In the genomic region with DNA sequence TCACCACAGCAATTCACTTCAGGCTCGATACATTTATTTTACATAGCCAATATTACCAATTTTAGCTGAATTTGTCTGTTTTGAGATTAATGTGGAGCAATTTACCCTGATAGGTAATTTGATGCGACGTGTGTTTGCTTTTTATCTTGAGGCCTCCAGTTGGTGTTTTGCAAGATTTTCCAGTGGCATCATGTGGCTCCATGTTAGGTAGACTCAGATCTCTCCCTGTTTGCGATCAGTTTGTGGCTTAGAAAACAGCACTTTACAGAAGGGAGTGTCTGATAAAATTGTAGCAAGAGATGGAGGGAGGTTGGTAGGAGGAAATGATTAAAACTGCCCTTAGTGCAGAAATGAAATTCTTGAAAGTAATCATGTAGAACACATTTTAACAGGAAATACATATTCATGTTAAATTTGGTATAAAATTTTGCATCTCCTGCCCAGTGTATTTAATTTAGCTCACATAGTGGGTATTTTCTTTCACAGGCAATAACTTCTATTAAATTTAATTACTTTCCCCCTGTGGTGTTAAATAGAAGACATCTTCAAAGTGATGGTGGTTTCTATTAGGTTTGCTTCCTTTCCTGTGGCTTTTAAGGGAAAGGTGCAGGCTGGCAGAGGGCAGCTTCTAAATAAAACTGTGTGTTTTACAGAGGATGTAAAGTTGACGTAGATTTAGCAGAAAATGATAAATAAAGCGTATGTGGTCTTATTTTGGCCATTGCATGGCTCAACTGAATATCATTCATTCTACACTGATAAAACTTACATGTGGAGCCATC, we compare ENCODE assay signal across 12 cellular contexts.
A peak's percentile ranks its signal among the peaks of the same experiment; 100 is the strongest.
DNase-seq lines count a peak whose midpoint lies in the region; ATAC-seq and TF ChIP-seq lines count a peak whose summit lies in the region.
"Had no signal": no experiment of that assay in that cellular context is flagged by ENCODE, and none has a peak within 500 bp of the region (broad histone marks: within the 10 kb centered on the region; RNA-seq: fewer than 3 reads in every experiment).

No MANE protein-coding gene starts in this region.

- H3K27ac Mint-ChIP-seq in activated CD8-positive, alpha-beta T cell treated with anti-CD3 and anti-CD28 coated beads for 36 hours, result peak overlapping the region; percentile 73
- H3K27ac Mint-ChIP-seq in endodermal cell, result no peak overlapping the region
- H3K27ac Mint-ChIP-seq: activated naive CD4-positive, alpha-beta T cell treated with anti-CD3 and anti-CD28 coated beads, Interleukin-2, amount 50 U/mL, for 72 hours; WTC11 had no signal

- H3K27ac ChIP-seq in mammary epithelial cell (ENCODE audit: insufficient read depth, low read depth, low read length), result no peak overlapping the region
- H3K27ac ChIP-seq in endodermal cell (ENCODE audit: low read depth, low read length), result no peak overlapping the region
- H3K27ac ChIP-seq: C4-2B had no signal

- WGBS in mammary epithelial cell (ENCODE audit: low coverage, missing lambda C conversion rate), result 96% methylated on average over 6 of the region's 6 CpGs
- WGBS in endodermal cell (ENCODE audit: insufficient coverage in 1 of 2, insufficient read length in 1 of 2), 2 experiments, result 92 to 97% methylated on average over 5 to 6 of the region's 6 CpGs

- CTCF ChIA-PET in activated CD8-positive, alpha-beta T cell treated with anti-CD3 and anti-CD28 coated beads for 36 hours (lab: Charles Lee), result interaction anchor here (1.6 kb wide), 2 partner anchors 9 to 26 kb away, joined by 5 to 6 read pairs; no protein-coding TSS in a partner anchor
- CTCF ChIA-PET in mammary epithelial cell (lab: Charles Lee; ENCODE audit: low non-redundant PET), result no interaction called here

- ATAC-seq in GM18505 (IDR thresholded peaks at IDR 0.05; ENCODE audit: unreplicated experiment) (peak; percentile 36), GM19463 (IDR thresholded peaks at IDR 0.05; ENCODE audit: unreplicated experiment) (peak; percentile 26), HG03064 (IDR thresholded peaks at IDR 0.05; ENCODE audit: low read depth, unreplicated experiment) (peak; percentile 30)
- peak; percentile 50 for ATAC-seq in activated CD8-positive, alpha-beta T cell treated with anti-CD3 and anti-CD28 coated beads for 36 hours
- ATAC-seq: WTC11 had no signal

- no peak overlapping the region for H2AFZ ChIP-seq in mammary epithelial cell (ENCODE audit: low read depth, low read length)

- peak; percentile 17 for DNase-seq in activated CD8-positive, alpha-beta T cell treated with anti-CD3 and anti-CD28 coated beads for 36 hours
- DNase-seq in NCI-H1105 (lab: John Stamatoyannopoulos, UW) (no peak), mammary epithelial cell (no peak), SKM-1 treated with dmso at 0.1 percent for 144 hours (lab: John Stamatoyannopoulos, UW; ENCODE audit: unreplicated experiment) (no peak), endodermal cell (no peak)
- DNase-seq: NCI-H1417 treated with DMSO at 0.1 percent for 48 hours had no signal

- intact Hi-C loops in activated CD8-positive, alpha-beta T cell treated with anti-CD3 and anti-CD28 coated beads for 36 hours (cut with micrococcal nuclease), result loop anchor here (2.0 kb wide), 1 partner anchor 39 kb away; no protein-coding TSS in a partner anchor
- intact Hi-C loops in mammary epithelial cell (cut with micrococcal nuclease), result no loop called here

- H4K20me1 ChIP-seq in mammary epithelial cell (ENCODE audit: insufficient read depth, low read length), result no peaks in the 10 kb centered on the region

- no TSS peak for BruUV-seq in mammary epithelial cell (replicated peaks; lab: Mats Ljungman, UMichigan)

- TF ChIP-seq CTCF in activated CD8-positive, alpha-beta T cell treated with anti-CD3 and anti-CD28 coated beads for 36 hours (IDR thresholded peaks at IDR 0.05), result no peak
- TF ChIP-seq CTCF in mammary epithelial cell (conservative IDR thresholded peaks at IDR 0.05 in 1 of 2, IDR thresholded peaks at IDR 0.05 in 1 of 2; ENCODE audit: extremely low read depth in 1 of 2, insufficient read depth in 1 of 2, low read depth in 1 of 2, low read length in 2 of 2), result no peak
- TF ChIP-seq CTCF in endodermal cell (conservative IDR thresholded peaks at IDR 0.05), result no peak

- in situ Hi-C loops in mammary epithelial cell (cut with MboI; ENCODE audit: low sequenced_read_pairs in 2 of 2), result no loop called here

- peaks cover 44% of the 10 kb centered on the region for H3K4me1 Mint-ChIP-seq in activated CD8-positive, alpha-beta T cell treated with anti-CD3 and anti-CD28 coated beads for 36 hours (ENCODE audit: low read depth)
- no peaks in the 10 kb centered on the region for H3K4me1 Mint-ChIP-seq in endodermal cell

- H3K4me2 ChIP-seq in mammary epithelial cell (ENCODE audit: insufficient read depth, low read depth, low read length), result no peak overlapping the region

- TF ChIP-seq POLR2A in GM18505 (IDR thresholded peaks at IDR 0.05; ENCODE audit: borderline replicate concordance, extremely low read depth, insufficient read depth, insufficient read length), result no peak

- peaks cover 4% of the 10 kb centered on the region for H3K36me3 ChIP-seq in mammary epithelial cell (ENCODE audit: insufficient read depth, low read length)
- peaks cover 15% of the 10 kb centered on the region for H3K36me3 ChIP-seq in endodermal cell (ENCODE audit: control insufficient read depth, insufficient read depth, low read length)

- POLR2A ChIA-PET in activated CD8-positive, alpha-beta T cell treated with anti-CD3 and anti-CD28 coated beads for 36 hours (lab: Charles Lee), result interaction anchor here (1.8 kb wide), 1 partner anchor 24 kb away, joined by 4 read pairs; no protein-coding TSS in a partner anchor

- H3K27me3 ChIP-seq in mammary epithelial cell (ENCODE audit: insufficient read depth, low read length) (no peaks in the 10 kb centered on the region), endodermal cell (ENCODE audit: control insufficient read depth, insufficient read depth, low read length, poor library complexity, severe bottlenecking) (no peaks in the 10 kb centered on the region)

- H3K4me3 ChIP-seq in mammary epithelial cell (replicated peaks in 1 of 3; ENCODE audit: insufficient read depth in 1 of 3, low read depth in 2 of 3, low read length in 3 of 3), result no peak overlapping the region
- no peak overlapping the region for H3K4me3 ChIP-seq in endodermal cell (ENCODE audit: low read length)

- peaks cover 45% of the 10 kb centered on the region for H3K36me3 Mint-ChIP-seq in activated CD8-positive, alpha-beta T cell treated with anti-CD3 and anti-CD28 coated beads for 36 hours (ENCODE audit: low read depth)
- peaks cover 5% of the 10 kb centered on the region for H3K36me3 Mint-ChIP-seq in endodermal cell (ENCODE audit: low read depth)

- no peaks in the 10 kb centered on the region for H3K9me3 ChIP-seq in mammary epithelial cell (replicated peaks; ENCODE audit: insufficient read depth, low read length)
- H3K9me3 ChIP-seq in endodermal cell (ENCODE audit: control insufficient read depth, low read length), result no peaks in the 10 kb centered on the region

- H3K9ac ChIP-seq in mammary epithelial cell (ENCODE audit: insufficient read depth, low read length) (no peak overlapping the region), endodermal cell (ENCODE audit: extremely low read depth, low read length, poor library complexity, severe bottlenecking) (no peak overlapping the region)

- peak overlapping the region; percentile 24 for H3K4me3 Mint-ChIP-seq in activated CD8-positive, alpha-beta T cell treated with anti-CD3 and anti-CD28 coated beads for 36 hours
- H3K4me3 Mint-ChIP-seq in endodermal cell, result no peak overlapping the region
- H3K4me3 Mint-ChIP-seq: WTC11 had no signal

- no peaks in the 10 kb centered on the region for H3K27me3 Mint-ChIP-seq in activated CD8-positive, alpha-beta T cell treated with anti-CD3 and anti-CD28 coated beads for 36 hours
- H3K27me3 Mint-ChIP-seq in endodermal cell (ENCODE audit: insufficient read depth), result no peaks in the 10 kb centered on the region

- peaks cover 2% of the 10 kb centered on the region for H3K79me2 ChIP-seq in mammary epithelial cell (ENCODE audit: insufficient read depth, low read length)

- H3K9me3 Mint-ChIP-seq in activated CD8-positive, alpha-beta T cell treated with anti-CD3 and anti-CD28 coated beads for 36 hours, result no peaks in the 10 kb centered on the region
- H3K9me3 Mint-ChIP-seq in endodermal cell, result no peaks in the 10 kb centered on the region
- H3K9me3 Mint-ChIP-seq: activated naive CD4-positive, alpha-beta T cell treated with anti-CD3 and anti-CD28 coated beads, Interleukin-2, amount 50 U/mL, for 72 hours; WTC11 had no signal

- H3K4me1 ChIP-seq in mammary epithelial cell (ENCODE audit: insufficient read depth, low read length) (peaks cover 15% of the 10 kb centered on the region), endodermal cell (ENCODE audit: control insufficient read depth, insufficient read depth, low read length) (no peaks in the 10 kb centered on the region)

- dilution Hi-C loops in mammary epithelial cell (cut with HindIII; ENCODE audit: low sequenced_read_pairs), result no loop called here
